Comparison of ENCODE assay signal across 15 cellular contexts in genomic region chr3:101925564-101925963, GRCh38.
DNase-seq lines count a peak whose midpoint lies in the region; ATAC-seq and TF ChIP-seq lines count a peak whose summit lies in the region.
"Had no signal": no experiment of that assay in that cellular context is flagged by ENCODE, and none has a peak within 500 bp of the region (broad histone marks: within the 10 kb centered on the region; RNA-seq: fewer than 3 reads in every experiment).

No MANE protein-coding gene starts in this region.

- peak; percentile 71 for DNase-seq in DMS153 treated with DMSO at 0.1 percent for 48 hours (lab: John Stamatoyannopoulos, UW; ENCODE audit: unreplicated experiment)
- peak; percentile 46 for DNase-seq in NCI-H1436 (lab: John Stamatoyannopoulos, UW)
- DNase-seq in Panc1 (ENCODE audit: low read depth, low spot score) = peak; percentile 82
- no peak for DNase-seq in left colon
- no peak for DNase-seq in Right ventricle myocardium inferior (ENCODE audit: missing footprints)
- DNase-seq in A673 (ENCODE audit: low spot score) = no peak
- no peak for DNase-seq in mesendoderm
- DNase-seq: activated CD4-positive, CD25-positive, alpha-beta regulatory T cell treated with anti-CD3 and anti-CD28 coated beads, Interleukin-2, amount 50 U/mL, for 72 hours; anterior cingulate cortex; C1 segment of cervical spinal cord; hippocampal formation; left ventricle myocardium superior; naive B cell; psoas muscle; stimulated activated CD4-positive, alpha-beta T cell treated with anti-CD3 and anti-CD28 coated beads, Interleukin-15, amount 100 ng/mL, for 24 hours had no signal

- peak overlapping the region; percentile 36 for H3K27ac ChIP-seq in Panc1 (ENCODE audit: low read length)
- no peak overlapping the region for H3K27ac ChIP-seq in A673 (ENCODE audit: low read depth, low read length, poor library complexity, severe bottlenecking)
- H3K27ac ChIP-seq in mesendoderm (ENCODE audit: low read depth, low read length) = no peak overlapping the region
- H3K27ac ChIP-seq: psoas muscle had no signal

- no peak overlapping the region for H4K5ac ChIP-seq in mesendoderm (ENCODE audit: low read length)

- no CpG with 5 or more reads among the region's 2 CpGs for WGBS in mesendoderm (ENCODE audit: extremely low coverage, insufficient coverage, low lambda C conversion rate)

- in situ Hi-C loops in Panc1 (cut with HindIII; ENCODE audit: low pct_unique_long_range_greater_than_20kb, low sequenced_read_pairs) = no loop called here

- H3K9ac ChIP-seq in mesendoderm (ENCODE audit: low read length) = no peak overlapping the region

- peak overlapping the region; percentile 21 to 46; a peak in 3 of 4 replicates for H3K4me3 ChIP-seq in Panc1 (ENCODE audit: low read depth in 2 of 2, low read length in 2 of 2)
- no peak overlapping the region for H3K4me3 ChIP-seq in A673 (ENCODE audit: low read depth, low read length, poor library complexity, severe bottlenecking)
- no peak overlapping the region for H3K4me3 ChIP-seq in mesendoderm (ENCODE audit: low read length)
- H3K4me3 ChIP-seq: psoas muscle had no signal

- no peak overlapping the region for H2BK120ac ChIP-seq in mesendoderm (ENCODE audit: low read depth, low read length)

- ATAC-seq in Panc1 (peak; percentile 82), left colon (peak; percentile 51), Right ventricle myocardium inferior (no peak)
- ATAC-seq: left ventricle myocardium superior, psoas muscle had no signal

- H3K27me3 ChIP-seq in Panc1 (ENCODE audit: control insufficient read depth, insufficient read depth, low read length) (no peaks in the 10 kb centered on the region), A673 (replicated peaks; ENCODE audit: insufficient read depth, low read depth, low read length, poor library complexity) (no peaks in the 10 kb centered on the region), mesendoderm (ENCODE audit: insufficient read depth, low read length, poor library complexity) (no peaks in the 10 kb centered on the region)

- intact Hi-C loops in Panc1 (cut with micrococcal nuclease; ENCODE audit: unreplicated experiment) = no loop called here
- intact Hi-C loops in left colon (cut with DNase I, micrococcal nuclease) = no loop called here
- intact Hi-C loops in Right ventricle myocardium inferior (cut with DNase I) = no loop called here
- intact Hi-C loops in A673 (cut with micrococcal nuclease; ENCODE audit: unreplicated experiment) = no loop called here

- no peaks in the 10 kb centered on the region for H3K36me3 ChIP-seq in Panc1 (ENCODE audit: control insufficient read depth, insufficient read depth, low read length)
- H3K36me3 ChIP-seq in A673 (ENCODE audit: insufficient read depth, low read length, poor library complexity, severe bottlenecking) = no peaks in the 10 kb centered on the region
- no peaks in the 10 kb centered on the region for H3K36me3 ChIP-seq in mesendoderm (ENCODE audit: control insufficient read depth, insufficient read depth, low read length)

- H2BK5ac ChIP-seq in mesendoderm (ENCODE audit: low read length) = no peak overlapping the region

- H3K56ac ChIP-seq in mesendoderm (ENCODE audit: low read length) = no peak overlapping the region

- H3K79me2 ChIP-seq in mesendoderm (ENCODE audit: control insufficient read depth, insufficient read depth, low read length) = no peaks in the 10 kb centered on the region

- POLR2A ChIA-PET in Panc1 (lab: Charles Lee) = no interaction called here
- POLR2A ChIA-PET in A673 (lab: Charles Lee; ENCODE audit: low non-redundant PET) = interaction anchor here (0.7 kb wide), 1 partner anchor 112 kb away, joined by 15 read pairs; no protein-coding TSS in a partner anchor

- H3K23ac ChIP-seq in mesendoderm (ENCODE audit: low read length) = no peak overlapping the region

- H3K9me3 ChIP-seq in Panc1 (ENCODE audit: control insufficient read depth, insufficient read depth, low read depth, low read length) (no peaks in the 10 kb centered on the region), A673 (ENCODE audit: low read depth, low read length, poor library complexity, severe bottlenecking) (no peaks in the 10 kb centered on the region)
- H3K9me3 ChIP-seq: psoas muscle had no signal

- H4K8ac ChIP-seq in mesendoderm (ENCODE audit: low read depth, low read length) = no peak overlapping the region

- H3K4ac ChIP-seq in mesendoderm (ENCODE audit: low read depth, low read length) = no peak overlapping the region

- 0 out of 2 replicates have a peak, but pooled peaks cover 4% of the 10 kb centered on the region for H3K4me1 ChIP-seq in Panc1 (ENCODE audit: control insufficient read depth, insufficient read depth, low read length)
- peaks cover 14% of the 10 kb centered on the region for H3K4me1 ChIP-seq in A673 (ENCODE audit: insufficient read depth, low read length, poor library complexity, severe bottlenecking)
- no peaks in the 10 kb centered on the region for H3K4me1 ChIP-seq in mesendoderm (ENCODE audit: control insufficient read depth, low read depth, low read length)
- H3K4me1 ChIP-seq: psoas muscle had no signal

- CTCF ChIA-PET in Panc1 (lab: Charles Lee) (interaction anchor here (0.5 to 1.0 kb wide), 2 partner anchors 44 to 300 kb away, joined by 3 read pairs; no protein-coding TSS in a partner anchor), A673 (lab: Charles Lee) (no interaction called here)

- TF ChIP-seq CTCF in Panc1 (IDR thresholded peaks at IDR 0.05) = no peak
- TF ChIP-seq CTCF in A673 (conservative IDR thresholded peaks at IDR 0.05; ENCODE audit: low read depth, low read length) = no peak

- no peak overlapping the region for H3K18ac ChIP-seq in mesendoderm (ENCODE audit: low read length)

- H3K79me1 ChIP-seq in mesendoderm (ENCODE audit: low read length) = no peaks in the 10 kb centered on the region

- no TSS peak for BruUV-seq in Panc1 (replicated peaks; lab: Mats Ljungman, UMichigan)
- BruUV-seq in A673 (replicated peaks; lab: Mats Ljungman, UMichigan) = no TSS peak

- H2AK5ac ChIP-seq in mesendoderm (ENCODE audit: low read length) = no peak overlapping the region

- no peak overlapping the region for H2BK15ac ChIP-seq in mesendoderm (replicated peaks; ENCODE audit: low read depth)

- H3K4me2 ChIP-seq in mesendoderm (ENCODE audit: low read length) = no peak overlapping the region

Comparison
In these comparisons a context has a peak if more than half of its experiments do, and no peak if none do; other contexts are left out.
1. DNase-seq: peak in DMS153 treated with DMSO at 0.1 percent for 48 hours (single experiment), NCI-H1436 (single experiment) and Panc1 (single experiment); none in left colon (0 of 2), Right ventricle myocardium inferior (single experiment), A673 (single experiment) and mesendoderm (single experiment).
2. H3K4me3 ChIP-seq: peak in Panc1 (2 of 2); none in A673 (single experiment) and mesendoderm (single experiment).